Comparison of ENCODE assay signal across 2 cellular contexts in genomic region chr10:126519992-126520391, GRCh38.
TF ChIP-seq lines count a peak whose summit lies in the region.

No MANE protein-coding gene starts in this region.

TF ChIP-seq in GM23338, 12 proteins besides CTCF, POLR2A, EP300 and RAD21:
- TF ChIP-seq, protein P1, sequence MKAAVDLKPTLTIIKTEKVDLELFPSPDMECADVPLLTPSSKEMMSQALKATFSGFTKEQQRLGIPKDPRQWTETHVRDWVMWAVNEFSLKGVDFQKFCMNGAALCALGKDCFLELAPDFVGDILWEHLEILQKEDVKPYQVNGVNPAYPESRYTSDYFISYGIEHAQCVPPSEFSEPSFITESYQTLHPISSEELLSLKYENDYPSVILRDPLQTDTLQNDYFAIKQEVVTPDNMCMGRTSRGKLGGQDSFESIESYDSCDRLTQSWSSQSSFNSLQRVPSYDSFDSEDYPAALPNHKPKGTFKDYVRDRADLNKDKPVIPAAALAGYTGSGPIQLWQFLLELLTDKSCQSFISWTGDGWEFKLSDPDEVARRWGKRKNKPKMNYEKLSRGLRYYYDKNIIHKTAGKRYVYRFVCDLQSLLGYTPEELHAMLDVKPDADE (IDR thresholded peaks at IDR 0.05): no peak
- TF ChIP-seq STAT1 (IDR thresholded peaks at IDR 0.05; ENCODE audit: unreplicated experiment): no peak
- no peak for TF ChIP-seq EZH2 (IDR thresholded peaks at IDR 0.05; ENCODE audit: low read depth, unreplicated experiment)
- TF ChIP-seq ZNF462 (CRISPR knock-in tag; IDR thresholded peaks at IDR 0.05): no peak

TF ChIP-seq in H1, 55 proteins besides CTCF, POLR2A, EP300 and RAD21:
- TF ChIP-seq CREB1 (IDR thresholded peaks at IDR 0.05): no peak
- TF ChIP-seq KDM1A (IDR thresholded peaks at IDR 0.05; ENCODE audit: borderline replicate concordance, low read length): no peak
- TF ChIP-seq, protein P2, sequence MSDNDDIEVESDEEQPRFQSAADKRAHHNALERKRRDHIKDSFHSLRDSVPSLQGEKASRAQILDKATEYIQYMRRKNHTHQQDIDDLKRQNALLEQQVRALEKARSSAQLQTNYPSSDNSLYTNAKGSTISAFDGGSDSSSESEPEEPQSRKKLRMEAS (IDR thresholded peaks at IDR 0.05): no peak
- no peak for TF ChIP-seq RNF2 (IDR thresholded peaks at IDR 0.05; ENCODE audit: borderline replicate concordance, low read depth, low read length, missing control alignments, poor library complexity, severe bottlenecking)
- TF ChIP-seq SP2 (IDR thresholded peaks at IDR 0.05; ENCODE audit: low read length): no peak
- TF ChIP-seq CEBPB (IDR thresholded peaks at IDR 0.05; ENCODE audit: low read depth, low read length): no peak
- TF ChIP-seq SP4 (IDR thresholded peaks at IDR 0.05; ENCODE audit: low read length): no peak
- no peak for TF ChIP-seq SIX5 (IDR thresholded peaks at IDR 0.05; ENCODE audit: low read depth, low read length)
- TF ChIP-seq CTBP2 (IDR thresholded peaks at IDR 0.05; ENCODE audit: borderline replicate concordance, insufficient read depth, insufficient read length, low read length): no peak
- TF ChIP-seq POU5F1 (IDR thresholded peaks at IDR 0.05; ENCODE audit: low read depth, low read length): no peak
- TF ChIP-seq TEAD4 (IDR thresholded peaks at IDR 0.05; ENCODE audit: low read depth, low read length): no peak
- TF ChIP-seq KDM5A (IDR thresholded peaks at IDR 0.05; ENCODE audit: low read length): no peak
- no peak for TF ChIP-seq SIRT6 (IDR thresholded peaks at IDR 0.05; ENCODE audit: low read length)
- TF ChIP-seq SP1 (IDR thresholded peaks at IDR 0.05; ENCODE audit: low read depth, low read length): no peak
